ENCODE assay signal across 2 cellular contexts in genomic region chr13:94713556-94714182, GRCh38.
TF ChIP-seq lines count a peak whose summit lies in the region.

No MANE protein-coding gene starts in this region.

TF ChIP-seq in SK-N-SH, 30 proteins besides CTCF, POLR2A, EP300 and RAD21 (continued from another document):
- no peak for TF ChIP-seq YY1 (IDR thresholded peaks at IDR 0.05; ENCODE audit: low read depth)
- TF ChIP-seq TCF12 (IDR thresholded peaks at IDR 0.05), result no peak
- TF ChIP-seq TAF1 (IDR thresholded peaks at IDR 0.05; ENCODE audit: borderline replicate concordance, low read depth, low read length), result no peak
- TF ChIP-seq, protein P1, sequence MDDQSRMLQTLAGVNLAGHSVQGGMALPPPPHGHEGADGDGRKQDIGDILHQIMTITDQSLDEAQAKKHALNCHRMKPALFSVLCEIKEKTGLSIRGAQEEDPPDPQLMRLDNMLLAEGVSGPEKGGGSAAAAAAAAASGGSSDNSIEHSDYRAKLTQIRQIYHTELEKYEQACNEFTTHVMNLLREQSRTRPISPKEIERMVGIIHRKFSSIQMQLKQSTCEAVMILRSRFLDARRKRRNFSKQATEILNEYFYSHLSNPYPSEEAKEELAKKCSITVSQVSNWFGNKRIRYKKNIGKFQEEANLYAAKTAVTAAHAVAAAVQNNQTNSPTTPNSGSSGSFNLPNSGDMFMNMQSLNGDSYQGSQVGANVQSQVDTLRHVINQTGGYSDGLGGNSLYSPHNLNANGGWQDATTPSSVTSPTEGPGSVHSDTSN (IDR thresholded peaks at IDR 0.05), result no peak

TF ChIP-seq in SK-N-SH treated with all-trans-retinoic acid at 6 μM for 48 hours, 23 proteins besides CTCF, POLR2A, EP300 and RAD21 (continued from another document):
- TF ChIP-seq PATZ1 (CRISPR knock-in tag; IDR thresholded peaks at IDR 0.05; ENCODE audit: borderline replicate concordance) (no peak), GLIS3 (CRISPR knock-in tag; IDR thresholded peaks at IDR 0.05) (no peak), ZFP30 (CRISPR knock-in tag; IDR thresholded peaks at IDR 0.05) (no peak), TSHZ2 (CRISPR knock-in tag; IDR thresholded peaks at IDR 0.05) (no peak), ESRRG (CRISPR knock-in tag; IDR thresholded peaks at IDR 0.05) (no peak)
TF ChIP-seq in SK-N-SH treated with all-trans-retinoic acid at 6 μM for 48 hours: peak in this region for 0.
